In genomic region chr5:56464935-56465756, GRCh38 we compare ENCODE assay signal across 15 cellular contexts.
A peak's percentile ranks its signal among the peaks of the same experiment; 100 is the strongest.
DNase-seq lines count a peak whose midpoint lies in the region; ATAC-seq and TF ChIP-seq lines count a peak whose summit lies in the region.
"Had no signal": no experiment of that assay in that cellular context is flagged by ENCODE, and none has a peak within 500 bp of the region (broad histone marks: within the 10 kb centered on the region; RNA-seq: fewer than 3 reads in every experiment).

No MANE protein-coding gene starts in this region.

- H3K27ac ChIP-seq in esophagus (ENCODE audit: low read depth in 2 of 2, low read length in 1 of 2) (peak overlapping the region; percentile 53 to 85), liver (ENCODE audit: low read depth in 1 of 2, low read length in 2 of 2) (no peak overlapping the region)
- no peak overlapping the region for H3K27ac ChIP-seq in effector memory CD4-positive, alpha-beta T cell (ENCODE audit: insufficient read depth, low read length, poor library complexity, severe bottlenecking)

- 57 to 58% methylated on average over 9 of the region's 9 CpGs for WGBS in esophagus, 2 donors
- 51% methylated on average over 9 of the region's 9 CpGs for WGBS in liver

- H3K9me3 ChIP-seq in esophagus (ENCODE audit: control insufficient read depth in 2 of 2, insufficient read depth in 1 of 2, low read depth in 1 of 2, low read length in 1 of 2) (no peaks in the 10 kb centered on the region), liver (ENCODE audit: control insufficient read depth in 4 of 4, low read length in 3 of 4) (no peaks in the 10 kb centered on the region)
- H3K9me3 ChIP-seq in effector memory CD4-positive, alpha-beta T cell (ENCODE audit: control insufficient read depth, low read length): no peaks in the 10 kb centered on the region
- H3K9me3 ChIP-seq: MG63 had no signal

- TF ChIP-seq CTCF in liver (IDR thresholded peaks at IDR 0.05; ENCODE audit: low read depth, low read length, missing input control): no peak
- TF ChIP-seq CTCF in type B pancreatic cell (conservative IDR thresholded peaks at IDR 0.05): no peak

- CTCF ChIA-PET in activated naive CD4-positive, alpha-beta T cell treated with anti-CD3 and anti-CD28 coated beads, Interleukin-2, amount 10 ng/mL, durations not matched to agents 7 days and 5 days (lab: Charles Lee): no interaction called here

- H3K27me3 ChIP-seq in esophagus (ENCODE audit: control insufficient read depth in 1 of 2, insufficient read depth in 2 of 2, low read length in 2 of 2) (no peaks in the 10 kb centered on the region), liver (ENCODE audit: control insufficient read depth in 4 of 4, insufficient read depth in 4 of 4, low read length in 3 of 4) (no peaks in the 10 kb centered on the region)
- no peaks in the 10 kb centered on the region for H3K27me3 ChIP-seq in effector memory CD4-positive, alpha-beta T cell (replicated peaks; ENCODE audit: control insufficient read depth, insufficient read depth, low read length, poor library complexity, severe bottlenecking)
- H3K27me3 ChIP-seq: MG63 had no signal

- H3K27ac Mint-ChIP-seq in activated naive CD4-positive, alpha-beta T cell treated with anti-CD3 and anti-CD28 coated beads, Interleukin-2, amount 10 ng/mL, durations not matched to agents 7 days and 5 days: peak overlapping the region; percentile 8
- peak overlapping the region; percentile 68 for H3K27ac Mint-ChIP-seq in type B pancreatic cell
- H3K27ac Mint-ChIP-seq: activated B cell treated with CpG ODN at 0.5 μM for 24 hours; CD4-positive, alpha-beta memory T cell; stimulated activated naive CD8-positive, alpha-beta T cell treated with anti-CD3 and anti-CD28 coated beads, Interleukin-15, Interleukin-2, amounts not matched to agents 100 ng/mL and 50 ng/mL, for 24 hours had no signal

- H3K9ac ChIP-seq in liver (ENCODE audit: low read depth in 1 of 2, low read length in 2 of 2): no peak overlapping the region

- no peak overlapping the region for H3K4me3 Mint-ChIP-seq in activated naive CD4-positive, alpha-beta T cell treated with anti-CD3 and anti-CD28 coated beads, Interleukin-2, amount 10 ng/mL, durations not matched to agents 7 days and 5 days
- peak overlapping the region; percentile 5 for H3K4me3 Mint-ChIP-seq in type B pancreatic cell
- H3K4me3 Mint-ChIP-seq: activated B cell treated with CpG ODN at 0.5 μM for 24 hours; CD4-positive, alpha-beta memory T cell; stimulated activated naive CD8-positive, alpha-beta T cell treated with anti-CD3 and anti-CD28 coated beads, Interleukin-15, Interleukin-2, amounts not matched to agents 100 ng/mL and 50 ng/mL, for 24 hours; T-helper 17 cell had no signal

- peaks cover 8 to 21% of the 10 kb centered on the region in 2 donors for H3K4me1 ChIP-seq in esophagus (ENCODE audit: control insufficient read depth in 2 of 2, insufficient read depth in 2 of 2, low read length in 1 of 2)
- no peaks in the 10 kb centered on the region for H3K4me1 ChIP-seq in liver (ENCODE audit: control insufficient read depth in 4 of 4, insufficient read depth in 4 of 4, low read length in 3 of 4)
- no peaks in the 10 kb centered on the region for H3K4me1 ChIP-seq in effector memory CD4-positive, alpha-beta T cell (ENCODE audit: control insufficient read depth, insufficient read depth, low read length, poor library complexity, severe bottlenecking)

- peak; percentile 5 to 6 for TF ChIP-seq RAD21 in liver (IDR thresholded peaks at IDR 0.05)

- H3K27me3 Mint-ChIP-seq in activated naive CD4-positive, alpha-beta T cell treated with anti-CD3 and anti-CD28 coated beads, Interleukin-2, amount 10 ng/mL, durations not matched to agents 7 days and 5 days: peaks cover 12% of the 10 kb centered on the region
- H3K27me3 Mint-ChIP-seq in type B pancreatic cell: no peaks in the 10 kb centered on the region
- H3K27me3 Mint-ChIP-seq: activated B cell treated with CpG ODN at 0.5 μM for 24 hours; CD4-positive, alpha-beta memory T cell; stimulated activated naive CD8-positive, alpha-beta T cell treated with anti-CD3 and anti-CD28 coated beads, Interleukin-15, Interleukin-2, amounts not matched to agents 100 ng/mL and 50 ng/mL, for 24 hours; T-helper 17 cell had no signal

- H3K36me3 ChIP-seq in esophagus (ENCODE audit: control insufficient read depth in 2 of 2, insufficient read depth in 2 of 2, low read length in 1 of 2): no peaks in the 10 kb centered on the region
- no peaks in the 10 kb centered on the region for H3K36me3 ChIP-seq in liver (ENCODE audit: control insufficient read depth in 4 of 4, insufficient read depth in 3 of 4, low read depth in 1 of 4, low read length in 3 of 4)
- H3K36me3 ChIP-seq in effector memory CD4-positive, alpha-beta T cell (ENCODE audit: control insufficient read depth, insufficient read depth, low read length): no peaks in the 10 kb centered on the region
- H3K36me3 ChIP-seq: MG63 had no signal

- no peaks in the 10 kb centered on the region for H3K4me1 Mint-ChIP-seq in activated naive CD4-positive, alpha-beta T cell treated with anti-CD3 and anti-CD28 coated beads, Interleukin-2, amount 10 ng/mL, durations not matched to agents 7 days and 5 days
- H3K4me1 Mint-ChIP-seq in type B pancreatic cell (ENCODE audit: unreplicated experiment): peaks cover 41% of the 10 kb centered on the region

- ATAC-seq in HG03442 (IDR thresholded peaks at IDR 0.05; ENCODE audit: unreplicated experiment): no peak
- ATAC-seq: T-helper 17 cell had no signal

- no peak for DNase-seq in activated naive CD4-positive, alpha-beta T cell treated with anti-CD3 and anti-CD28 coated beads, Interleukin-2, amount 10 ng/mL, durations not matched to agents 7 days and 5 days
- no peak for DNase-seq in activated naive CD4-positive, alpha-beta T cell treated with anti-CD3 and anti-CD28 coated beads, Interleukin-2, amount 50 U/mL, for 16 hours
- no peak for DNase-seq in type B pancreatic cell (ENCODE audit: extremely low spot score, unreplicated experiment)
- no peak for DNase-seq in activated CD8-positive, alpha-beta memory T cell treated with anti-CD3 and anti-CD28 coated beads, Interleukin-2, amount 50 U/mL, for 48 hours
- DNase-seq in effector memory CD4-positive, alpha-beta T cell: no peak
- DNase-seq: activated B cell treated with CpG ODN at 0.5 μM for 24 hours; CD4-positive, alpha-beta memory T cell; DND-41; MG63; SHP77; T-helper 17 cell had no signal

- no peaks in the 10 kb centered on the region for H3K36me3 Mint-ChIP-seq in activated naive CD4-positive, alpha-beta T cell treated with anti-CD3 and anti-CD28 coated beads, Interleukin-2, amount 10 ng/mL, durations not matched to agents 7 days and 5 days
- H3K36me3 Mint-ChIP-seq in type B pancreatic cell: no peaks in the 10 kb centered on the region

- no peaks in the 10 kb centered on the region for H3K9me3 Mint-ChIP-seq in activated naive CD4-positive, alpha-beta T cell treated with anti-CD3 and anti-CD28 coated beads, Interleukin-2, amount 10 ng/mL, durations not matched to agents 7 days and 5 days
- peaks cover 5% of the 10 kb centered on the region for H3K9me3 Mint-ChIP-seq in type B pancreatic cell
- H3K9me3 Mint-ChIP-seq: activated B cell treated with CpG ODN at 0.5 μM for 24 hours; CD4-positive, alpha-beta memory T cell; stimulated activated naive CD8-positive, alpha-beta T cell treated with anti-CD3 and anti-CD28 coated beads, Interleukin-15, Interleukin-2, amounts not matched to agents 100 ng/mL and 50 ng/mL, for 24 hours had no signal

- H3K4me3 ChIP-seq in esophagus (ENCODE audit: low read depth in 1 of 2, low read length in 2 of 2): no peak overlapping the region
- no peak overlapping the region for H3K4me3 ChIP-seq in liver (ENCODE audit: low read depth in 1 of 3, low read length in 3 of 3)
- H3K4me3 ChIP-seq in effector memory CD4-positive, alpha-beta T cell (ENCODE audit: insufficient read depth, low read depth, low read length, poor library complexity, severe bottlenecking): no peak overlapping the region
- H3K4me3 ChIP-seq: MG63 had no signal

TF ChIP-seq in liver, 16 proteins besides CTCF, POLR2A, EP300 and RAD21:
- TF ChIP-seq GABPA (IDR thresholded peaks at IDR 0.05 in 1 of 2, conservative IDR thresholded peaks at IDR 0.05 in 1 of 2) (no peak), TAF1 (conservative IDR thresholded peaks at IDR 0.05) (no peak), FOXA1 (IDR thresholded peaks at IDR 0.05) (no peak), HNF4A (conservative IDR thresholded peaks at IDR 0.05) (peak; percentile 6 to 8), REST (IDR thresholded peaks at IDR 0.05) (no peak), RXRA (IDR thresholded peaks at IDR 0.05) (no peak), SP1 (IDR thresholded peaks at IDR 0.05) (peak; percentile 17)

Comparison
In these comparisons a context has a peak if more than half of its experiments do, and no peak if none do; other contexts are left out.
1. H3K27ac ChIP-seq: peak in esophagus (2 of 2); none in liver (0 of 2) and effector memory CD4-positive, alpha-beta T cell (single experiment).